ENCODE assay signal across 1 cellular context in genomic region chr10:75469018-75469616, GRCh38.
TF ChIP-seq lines count a peak whose summit lies in the region.

No MANE protein-coding gene starts in this region.

TF ChIP-seq in K562, 482 proteins besides CTCF, POLR2A, EP300 and RAD21 (continued from another document):
- peak; percentile 4 for TF ChIP-seq MEIS2 (IDR thresholded peaks at IDR 0.05; ENCODE audit: partially characterized antibody)
- peak; percentile 70 for TF ChIP-seq CEBPB (tag; IDR thresholded peaks at IDR 0.05)
TF ChIP-seq in K562: peak in this region for 5.
